16 cellular contexts compared by ENCODE assay signal in genomic region chr18:21277578-21277977, GRCh38. TPM values are rescaled to one million over a fixed set of nuclear protein-coding genes. Genes with fewer than 3 reads are reported as not detected.
DNase-seq lines count a peak whose midpoint lies in the region; ATAC-seq and TF ChIP-seq lines count a peak whose summit lies in the region.
"Had no signal": no experiment of that assay in that cellular context is flagged by ENCODE, and none has a peak within 500 bp of the region (broad histone marks: within the 10 kb centered on the region; RNA-seq: fewer than 3 reads in every experiment).

No MANE protein-coding gene starts in this region.

- DNase-seq in endodermal cell, result no peak
- peak; percentile 38 for DNase-seq in left cardiac atrium
- no peak for DNase-seq in nephron progenitor cell
- no peak for DNase-seq in gastrocnemius medialis
- no peak for DNase-seq in left lung
- DNase-seq in activated T-helper 2 cell treated with anti-CD3 and anti-CD28 coated beads, Interferon-gamma antibody, Interleukin-2, Interleukin-4, amounts not matched to agents 10 μg/mL and 5 μg/mL and 100 μg/mL, durations not matched to agents 14 hours and 24 hours and 36 hours (ENCODE audit: low spot score), result no peak
- DNase-seq in NCI-H2081 (lab: John Stamatoyannopoulos, UW), result no peak
- DNase-seq: CD8-positive, alpha-beta T cell; COR-L47; DMS153; DMS79 treated with DMSO at 0.1 percent for 48 hours; EL had no signal

- WGBS in endodermal cell (ENCODE audit: insufficient coverage in 1 of 2, insufficient read length in 1 of 2), 2 experiments, result 90 to 91% methylated on average over 4 of the region's 4 CpGs

- H3K4me1 Mint-ChIP-seq in endodermal cell (peaks cover 6% of the 10 kb centered on the region), nephron progenitor cell (peaks cover 2% of the 10 kb centered on the region)
- H3K4me1 Mint-ChIP-seq in activated T-helper 2 cell treated with anti-CD3 and anti-CD28 coated beads, Interferon-gamma antibody, Interleukin-2, Interleukin-4, amounts not matched to agents 10 μg/mL and 5 μg/mL and 100 μg/mL, durations not matched to agents 14 hours and 24 hours and 36 hours (ENCODE audit: low read depth), result no peaks in the 10 kb centered on the region
- H3K4me1 Mint-ChIP-seq: CD14-positive monocyte had no signal

- H3K27ac ChIP-seq in endodermal cell (ENCODE audit: low read depth, low read length) (no peak overlapping the region), gastrocnemius medialis (peak overlapping the region in 1 of 4 donors; percentile 4), left lung (no peak overlapping the region)
- H3K27ac ChIP-seq: A549 had no signal

- no peak overlapping the region for H3K9ac ChIP-seq in endodermal cell (ENCODE audit: extremely low read depth, low read length, poor library complexity, severe bottlenecking)

- in situ Hi-C loops in gastrocnemius medialis (cut with MboI; ENCODE audit: low sequenced_read_pairs in 4 of 4), result loop anchor here in 2 of 4 donors (25.0 kb wide), 1 partner anchor 110 kb away; no protein-coding TSS in a partner anchor

- peak overlapping the region; percentile 47 for H3K4me3 ChIP-seq in endodermal cell (ENCODE audit: low read length)
- no peak overlapping the region for H3K4me3 ChIP-seq in gastrocnemius medialis
- H3K4me3 ChIP-seq in left lung, result no peak overlapping the region
- H3K4me3 ChIP-seq: A549, HAP-1 had no signal

- no peak overlapping the region for H3K27ac Mint-ChIP-seq in endodermal cell
- peak overlapping the region; percentile 4 for H3K27ac Mint-ChIP-seq in nephron progenitor cell
- no peak overlapping the region for H3K27ac Mint-ChIP-seq in activated T-helper 2 cell treated with anti-CD3 and anti-CD28 coated beads, Interferon-gamma antibody, Interleukin-2, Interleukin-4, amounts not matched to agents 10 μg/mL and 5 μg/mL and 100 μg/mL, durations not matched to agents 14 hours and 24 hours and 36 hours
- H3K27ac Mint-ChIP-seq: CD14-positive monocyte; CD8-positive, alpha-beta T cell had no signal

- TF ChIP-seq CTCF in endodermal cell (conservative IDR thresholded peaks at IDR 0.05) (no peak), nephron progenitor cell (IDR thresholded peaks at IDR 0.05) (no peak), gastrocnemius medialis (IDR thresholded peaks at IDR 0.05 in 4 of 5, conservative IDR thresholded peaks at IDR 0.05 in 1 of 5) (no peak), left lung (IDR thresholded peaks at IDR 0.05) (no peak)

- H3K27me3 ChIP-seq in endodermal cell (ENCODE audit: control insufficient read depth, insufficient read depth, low read length, poor library complexity, severe bottlenecking), result peaks cover 36% of the 10 kb centered on the region
- H3K27me3 ChIP-seq in gastrocnemius medialis, result no peaks in the 10 kb centered on the region
- H3K27me3 ChIP-seq in left lung, result no peaks in the 10 kb centered on the region

- H3K4me1 ChIP-seq in endodermal cell (ENCODE audit: control insufficient read depth, insufficient read depth, low read length) (no peaks in the 10 kb centered on the region), gastrocnemius medialis (no peaks in the 10 kb centered on the region), left lung (no peaks in the 10 kb centered on the region)
- H3K4me1 ChIP-seq: A549, HAP-1 had no signal

- intact Hi-C loops in left cardiac atrium (cut with DNase I), result no loop called here
- intact Hi-C loops in gastrocnemius medialis (cut with DNase I; ENCODE audit: low total_unique reads), result no loop called here
- intact Hi-C loops in left lung (cut with DNase I), result no loop called here
- intact Hi-C loops in activated T-helper 2 cell treated with anti-CD3 and anti-CD28 coated beads, Interferon-gamma antibody, Interleukin-2, Interleukin-4, amounts not matched to agents 10 μg/mL and 5 μg/mL and 100 μg/mL, durations not matched to agents 14 hours and 24 hours and 36 hours (cut with micrococcal nuclease), result no loop called here

- H3K9me3 Mint-ChIP-seq in endodermal cell (no peaks in the 10 kb centered on the region), nephron progenitor cell (peaks cover 28% of the 10 kb centered on the region)
- H3K9me3 Mint-ChIP-seq in activated T-helper 2 cell treated with anti-CD3 and anti-CD28 coated beads, Interferon-gamma antibody, Interleukin-2, Interleukin-4, amounts not matched to agents 10 μg/mL and 5 μg/mL and 100 μg/mL, durations not matched to agents 14 hours and 24 hours and 36 hours, result no peaks in the 10 kb centered on the region
- H3K9me3 Mint-ChIP-seq: CD8-positive, alpha-beta T cell had no signal

- H3K36me3 Mint-ChIP-seq in endodermal cell (ENCODE audit: low read depth) (no peaks in the 10 kb centered on the region), nephron progenitor cell (ENCODE audit: low read depth) (peaks cover 77% of the 10 kb centered on the region)
- H3K36me3 Mint-ChIP-seq in activated T-helper 2 cell treated with anti-CD3 and anti-CD28 coated beads, Interferon-gamma antibody, Interleukin-2, Interleukin-4, amounts not matched to agents 10 μg/mL and 5 μg/mL and 100 μg/mL, durations not matched to agents 14 hours and 24 hours and 36 hours (ENCODE audit: low read depth), result no peaks in the 10 kb centered on the region
- H3K36me3 Mint-ChIP-seq: CD14-positive monocyte; CD8-positive, alpha-beta T cell had no signal

- ATAC-seq in left cardiac atrium (peak; percentile 89 to 97), gastrocnemius medialis (peak; percentile 33 to 56), left lung (no peak), GM18858 (IDR thresholded peaks at IDR 0.05; ENCODE audit: unreplicated experiment) (no peak)
- ATAC-seq: A549; CD8-positive, alpha-beta T cell had no signal

- no peaks in the 10 kb centered on the region for H3K9me3 ChIP-seq in endodermal cell (ENCODE audit: control insufficient read depth, low read length)
- H3K9me3 ChIP-seq in gastrocnemius medialis, result no peaks in the 10 kb centered on the region
- no peaks in the 10 kb centered on the region for H3K9me3 ChIP-seq in left lung
- H3K9me3 ChIP-seq: A549, HAP-1 had no signal

- no peak for TF ChIP-seq POLR2A in gastrocnemius medialis (IDR thresholded peaks at IDR 0.05)

- H3K4me3 Mint-ChIP-seq in endodermal cell (no peak overlapping the region), nephron progenitor cell (no peak overlapping the region)
- no peak overlapping the region for H3K4me3 Mint-ChIP-seq in activated T-helper 2 cell treated with anti-CD3 and anti-CD28 coated beads, Interferon-gamma antibody, Interleukin-2, Interleukin-4, amounts not matched to agents 10 μg/mL and 5 μg/mL and 100 μg/mL, durations not matched to agents 14 hours and 24 hours and 36 hours (ENCODE audit: low read depth)
- H3K4me3 Mint-ChIP-seq: CD14-positive monocyte; CD8-positive, alpha-beta T cell had no signal

- H3K27me3 Mint-ChIP-seq in endodermal cell (ENCODE audit: insufficient read depth) (peaks cover 50% of the 10 kb centered on the region), nephron progenitor cell (ENCODE audit: low read depth, poor library complexity) (no peaks in the 10 kb centered on the region)
- H3K27me3 Mint-ChIP-seq in activated T-helper 2 cell treated with anti-CD3 and anti-CD28 coated beads, Interferon-gamma antibody, Interleukin-2, Interleukin-4, amounts not matched to agents 10 μg/mL and 5 μg/mL and 100 μg/mL, durations not matched to agents 14 hours and 24 hours and 36 hours (ENCODE audit: low read depth), result no peaks in the 10 kb centered on the region

- H3K36me3 ChIP-seq in endodermal cell (ENCODE audit: control insufficient read depth, insufficient read depth, low read length) (no peaks in the 10 kb centered on the region), gastrocnemius medialis (no peaks in the 10 kb centered on the region), left lung (no peaks in the 10 kb centered on the region)
- H3K36me3 ChIP-seq: HAP-1 had no signal

RNA-seq across cellular contexts. Expression of gene GREB1L, which starts 35.5 kb away (rescaled TPM):
- 1 to 10 TPM; 3.1 to 3.9 TPM for total RNA-seq in endodermal cell
- 50.9 TPM for polyA plus RNA-seq in endodermal cell (2013, experiment 1 of 2)
- 54.0 TPM for polyA plus RNA-seq in endodermal cell (2013, experiment 2 of 2)
- 10 to 100 TPM; 12.0 to 19.7 TPM for total RNA-seq in left cardiac atrium
- 10 to 100 TPM in 1 of 4 donors, 1 to 10 TPM in 3; 4.4 to 14.4 (median 7.4) TPM for total RNA-seq in gastrocnemius medialis
- total RNA-seq in left lung, result under 1 TPM; 0.55 to 0.67 TPM
- total RNA-seq in activated T-helper 2 cell treated with anti-CD3 and anti-CD28 coated beads, Interferon-gamma antibody, Interleukin-2, Interleukin-4, amounts not matched to agents 10 μg/mL and 5 μg/mL and 100 μg/mL, durations not matched to agents 14 hours and 24 hours and 36 hours, result not detected in 2 replicates
- total RNA-seq: CD8-positive, alpha-beta T cell had no signal

Comparison
In these comparisons a context has a peak if more than half of its experiments do, and no peak if none do; other contexts are left out.
1. ATAC-seq: peak in left cardiac atrium (2 of 2) and gastrocnemius medialis (2 of 2); none in left lung (single experiment) and GM18858 (single experiment).